In genomic region chr6:80233262-80233661, GRCh38 we compare ENCODE assay signal across 22 cellular contexts.
DNase-seq lines count a peak whose midpoint lies in the region; ATAC-seq and TF ChIP-seq lines count a peak whose summit lies in the region.
"Had no signal": no experiment of that assay in that cellular context is flagged by ENCODE, and none has a peak within 500 bp of the region (broad histone marks: within the 10 kb centered on the region; RNA-seq: fewer than 3 reads in every experiment).

No MANE protein-coding gene starts in this region.

- BruUV-seq in Calu3 (replicated peaks; lab: Mats Ljungman, UMichigan), result no TSS peak

- H3K27ac Mint-ChIP-seq in Calu3 (ENCODE audit: unreplicated experiment) (peak overlapping the region; percentile 79), mesothelial cell of epicardium (peak overlapping the region; percentile 18), progenitor cell of endocrine pancreas (peak overlapping the region; percentile 45)
- no peak overlapping the region for H3K27ac Mint-ChIP-seq in activated T-helper 2 cell treated with anti-CD3 and anti-CD28 coated beads, Interferon-gamma antibody, Interleukin-2, Interleukin-4, amounts not matched to agents 10 μg/mL and 5 μg/mL and 100 μg/mL, durations not matched to agents 14 hours and 24 hours and 36 hours
- H3K27ac Mint-ChIP-seq: CD14-positive monocyte; CD4-positive, alpha-beta memory T cell; CD4-positive, CD25-positive, alpha-beta regulatory T cell had no signal

- H3K27me3 ChIP-seq in body of pancreas (no peaks in the 10 kb centered on the region), breast epithelium (no peaks in the 10 kb centered on the region)
- H3K27me3 ChIP-seq: BE2C, BLaER1 had no signal

- H3K36me3 Mint-ChIP-seq in Calu3 (ENCODE audit: insufficient read depth, unreplicated experiment) (no peaks in the 10 kb centered on the region), mesothelial cell of epicardium (peaks cover 3% of the 10 kb centered on the region), progenitor cell of endocrine pancreas (ENCODE audit: insufficient read depth) (peaks cover 6% of the 10 kb centered on the region)
- H3K36me3 Mint-ChIP-seq in activated T-helper 2 cell treated with anti-CD3 and anti-CD28 coated beads, Interferon-gamma antibody, Interleukin-2, Interleukin-4, amounts not matched to agents 10 μg/mL and 5 μg/mL and 100 μg/mL, durations not matched to agents 14 hours and 24 hours and 36 hours (ENCODE audit: low read depth), result no peaks in the 10 kb centered on the region
- H3K36me3 Mint-ChIP-seq: CD14-positive monocyte had no signal

- H3K9me3 Mint-ChIP-seq in Calu3 (ENCODE audit: low read depth, unreplicated experiment), result no peaks in the 10 kb centered on the region
- peaks cover 5% of the 10 kb centered on the region for H3K9me3 Mint-ChIP-seq in mesothelial cell of epicardium
- peaks cover 3% of the 10 kb centered on the region for H3K9me3 Mint-ChIP-seq in progenitor cell of endocrine pancreas (ENCODE audit: low read depth)
- H3K9me3 Mint-ChIP-seq in activated T-helper 2 cell treated with anti-CD3 and anti-CD28 coated beads, Interferon-gamma antibody, Interleukin-2, Interleukin-4, amounts not matched to agents 10 μg/mL and 5 μg/mL and 100 μg/mL, durations not matched to agents 14 hours and 24 hours and 36 hours, result no peaks in the 10 kb centered on the region
- H3K9me3 Mint-ChIP-seq: CD8-positive, alpha-beta memory T cell had no signal

- H3K27ac ChIP-seq in body of pancreas (peak overlapping the region in 2 of 4 donors; percentile 15 to 48), breast epithelium (no peak overlapping the region)
- H3K27ac ChIP-seq: BLaER1 had no signal

- CTCF ChIA-PET in Calu3 (lab: Charles Lee), result no interaction called here

- intact Hi-C loops in Calu3 (cut with micrococcal nuclease; ENCODE audit: unreplicated experiment), result no loop called here
- intact Hi-C loops in body of pancreas (cut with DNase I), result no loop called here
- intact Hi-C loops in breast epithelium (cut with DNase I; ENCODE audit: low total_unique reads), result no loop called here
- intact Hi-C loops in activated T-helper 2 cell treated with anti-CD3 and anti-CD28 coated beads, Interferon-gamma antibody, Interleukin-2, Interleukin-4, amounts not matched to agents 10 μg/mL and 5 μg/mL and 100 μg/mL, durations not matched to agents 14 hours and 24 hours and 36 hours (cut with micrococcal nuclease), result no loop called here

- H3K4me1 ChIP-seq in body of pancreas, result peaks cover 18% of the 10 kb centered on the region
- no peaks in the 10 kb centered on the region for H3K4me1 ChIP-seq in breast epithelium
- H3K4me1 ChIP-seq: BLaER1 had no signal

- peak overlapping the region; percentile 43 for H3K4me3 Mint-ChIP-seq in Calu3 (ENCODE audit: low read depth, unreplicated experiment)
- no peak overlapping the region for H3K4me3 Mint-ChIP-seq in mesothelial cell of epicardium
- H3K4me3 Mint-ChIP-seq in progenitor cell of endocrine pancreas (ENCODE audit: low read depth), result no peak overlapping the region
- no peak overlapping the region for H3K4me3 Mint-ChIP-seq in activated T-helper 2 cell treated with anti-CD3 and anti-CD28 coated beads, Interferon-gamma antibody, Interleukin-2, Interleukin-4, amounts not matched to agents 10 μg/mL and 5 μg/mL and 100 μg/mL, durations not matched to agents 14 hours and 24 hours and 36 hours (ENCODE audit: low read depth)
- H3K4me3 Mint-ChIP-seq: CD14-positive monocyte; CD4-positive, alpha-beta memory T cell; CD4-positive, CD25-positive, alpha-beta regulatory T cell; CD8-positive, alpha-beta memory T cell had no signal

- H3K4me1 Mint-ChIP-seq in Calu3 (ENCODE audit: low read depth, unreplicated experiment) (peaks cover 22% of the 10 kb centered on the region), mesothelial cell of epicardium (peaks cover 10% of the 10 kb centered on the region), progenitor cell of endocrine pancreas (ENCODE audit: low read depth) (peaks cover 3% of the 10 kb centered on the region)
- no peaks in the 10 kb centered on the region for H3K4me1 Mint-ChIP-seq in activated T-helper 2 cell treated with anti-CD3 and anti-CD28 coated beads, Interferon-gamma antibody, Interleukin-2, Interleukin-4, amounts not matched to agents 10 μg/mL and 5 μg/mL and 100 μg/mL, durations not matched to agents 14 hours and 24 hours and 36 hours (ENCODE audit: low read depth)
- H3K4me1 Mint-ChIP-seq: CD14-positive monocyte; CD4-positive, alpha-beta memory T cell; CD4-positive, CD25-positive, alpha-beta regulatory T cell; CD8-positive, alpha-beta memory T cell had no signal

- H3K9me3 ChIP-seq in body of pancreas, result no peaks in the 10 kb centered on the region
- H3K9me3 ChIP-seq in breast epithelium, result no peaks in the 10 kb centered on the region
- H3K9me3 ChIP-seq: BE2C, BLaER1 had no signal

- no peak for TF ChIP-seq POLR2A in body of pancreas (IDR thresholded peaks at IDR 0.05)
- no peak for TF ChIP-seq POLR2A in breast epithelium (IDR thresholded peaks at IDR 0.05)

- TF ChIP-seq CTCF in Calu3 (IDR thresholded peaks at IDR 0.05; ENCODE audit: unreplicated experiment) (no peak), body of pancreas (IDR thresholded peaks at IDR 0.05) (no peak), mesothelial cell of epicardium (IDR thresholded peaks at IDR 0.05; ENCODE audit: unreplicated experiment) (no peak), progenitor cell of endocrine pancreas (IDR thresholded peaks at IDR 0.05; ENCODE audit: unreplicated experiment) (no peak), breast epithelium (IDR thresholded peaks at IDR 0.05) (no peak)

- ATAC-seq in body of pancreas, result peak; percentile 58
- ATAC-seq: GM12878 had no signal

- H3K4me3 ChIP-seq in body of pancreas (no peak overlapping the region), breast epithelium (no peak overlapping the region)
- H3K4me3 ChIP-seq: BLaER1, GM12878 had no signal

- 18 to 35% methylated on average over 1 of the region's 1 CpG for WGBS in body of pancreas, 2 donors

- H3K27me3 Mint-ChIP-seq in Calu3 (ENCODE audit: unreplicated experiment), result no peaks in the 10 kb centered on the region
- no peaks in the 10 kb centered on the region for H3K27me3 Mint-ChIP-seq in mesothelial cell of epicardium (ENCODE audit: low read depth)
- H3K27me3 Mint-ChIP-seq in progenitor cell of endocrine pancreas, result no peaks in the 10 kb centered on the region
- no peaks in the 10 kb centered on the region for H3K27me3 Mint-ChIP-seq in activated T-helper 2 cell treated with anti-CD3 and anti-CD28 coated beads, Interferon-gamma antibody, Interleukin-2, Interleukin-4, amounts not matched to agents 10 μg/mL and 5 μg/mL and 100 μg/mL, durations not matched to agents 14 hours and 24 hours and 36 hours (ENCODE audit: low read depth)
- H3K27me3 Mint-ChIP-seq: CD4-positive, alpha-beta memory T cell; CD4-positive, CD25-positive, alpha-beta regulatory T cell; CD8-positive, alpha-beta memory T cell had no signal

- DNase-seq in Calu3, result no peak
- DNase-seq in body of pancreas, result no peak
- DNase-seq in mesothelial cell of epicardium (ENCODE audit: low spot score in 2 of 2, unreplicated experiment in 2 of 2), result no peak
- DNase-seq in progenitor cell of endocrine pancreas (ENCODE audit: low spot score, unreplicated experiment), result no peak
- no peak for DNase-seq in breast epithelium (ENCODE audit: low spot score in 2 of 2)
- DNase-seq in activated T-helper 2 cell treated with anti-CD3 and anti-CD28 coated beads, Interferon-gamma antibody, Interleukin-2, Interleukin-4, amounts not matched to agents 10 μg/mL and 5 μg/mL and 100 μg/mL, durations not matched to agents 14 hours and 24 hours and 36 hours (ENCODE audit: low spot score), result no peak
- no peak for DNase-seq in DMS53 (lab: John Stamatoyannopoulos, UW)
- DNase-seq: 8988T; ACHN; BE2C; C1 segment of cervical spinal cord; CD4-positive, alpha-beta memory T cell; CD4-positive, CD25-positive, alpha-beta regulatory T cell; CD8-positive, alpha-beta memory T cell; COR-L47; DMS79; DND-41; EL; GDM1 had no signal

- H3K36me3 ChIP-seq in body of pancreas (replicated peaks in 1 of 2; ENCODE audit: insufficient read depth in 1 of 2, low read depth in 2 of 2), result no peaks in the 10 kb centered on the region
- H3K36me3 ChIP-seq in breast epithelium, result no peaks in the 10 kb centered on the region
- H3K36me3 ChIP-seq: BE2C, BLaER1 had no signal
